ENCODE assay signal across 8 cellular contexts in the genomic region with DNA sequence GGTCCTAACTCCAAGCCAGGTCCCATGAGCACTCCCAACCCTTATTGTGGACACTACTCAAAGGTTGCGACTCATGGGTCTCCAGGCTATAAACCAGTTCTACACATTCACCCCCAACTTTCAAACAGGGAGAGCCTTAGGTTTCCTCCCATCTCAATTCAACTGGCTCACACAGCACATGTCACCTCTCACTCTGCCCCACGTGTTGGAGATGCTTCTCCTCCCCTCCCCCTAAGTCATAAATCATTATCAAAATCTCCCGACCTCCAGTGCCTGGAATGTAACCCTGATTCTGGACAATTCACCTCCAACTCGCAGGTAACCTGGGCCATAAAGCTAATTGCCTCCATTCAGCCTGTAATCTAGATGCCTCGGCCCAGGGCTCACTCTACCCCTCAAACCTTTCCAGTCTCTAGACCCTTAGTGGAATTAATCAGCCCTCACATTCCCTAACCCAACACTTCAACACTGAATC. TPM values are rescaled to one million over a fixed set of nuclear protein-coding genes. Genes with fewer than 3 reads are reported as not detected.
DNase-seq lines count a peak whose midpoint lies in the region; ATAC-seq and TF ChIP-seq lines count a peak whose summit lies in the region.

No MANE protein-coding gene starts in this region.

- peak overlapping the region; percentile 85 for H2AFZ ChIP-seq in parathyroid adenoma

- no peaks in the 10 kb centered on the region for H3K27me3 ChIP-seq in parathyroid adenoma (ENCODE audit: control insufficient read depth, insufficient read depth, low read length)

- H3K9ac ChIP-seq in parathyroid adenoma: no peak overlapping the region

- peaks cover 34% of the 10 kb centered on the region for H3K36me3 Mint-ChIP-seq in activated B cell treated with CpG ODN at 0.5 μM for 24 hours (ENCODE audit: low read depth)

- H3K79me2 ChIP-seq in parathyroid adenoma: peaks cover 30% of the 10 kb centered on the region

- no peaks in the 10 kb centered on the region for H3K9me3 ChIP-seq in parathyroid adenoma (ENCODE audit: control insufficient read depth, low read length)

- H3K4me3 ChIP-seq in parathyroid adenoma (ENCODE audit: low read depth, low read length): peak overlapping the region; percentile 97

- POLR2A ChIA-PET in activated B cell treated with CpG ODN at 0.5 μM for 24 hours (lab: Charles Lee): no interaction called here

- ATAC-seq in activated B cell treated with CpG ODN at 0.5 μM for 24 hours (ENCODE audit: low read depth): no peak
- no peak for ATAC-seq in GM21825 (IDR thresholded peaks at IDR 0.05; ENCODE audit: unreplicated experiment)

- no peaks in the 10 kb centered on the region for H3K36me3 ChIP-seq in parathyroid adenoma (ENCODE audit: control insufficient read depth, insufficient read depth, low read length)

- intact Hi-C loops in activated B cell treated with CpG ODN at 0.5 μM for 24 hours (cut with micrococcal nuclease): loop anchor here (10.0 kb wide), 1 partner anchor 49 kb away; a partner anchor contains a TSS

- DNase-seq in CD1c-positive myeloid dendritic cell (ENCODE audit: extremely low spot score): peak; percentile 33
- peak; percentile 42 for DNase-seq in HK-2 (ENCODE audit: unreplicated experiment)
- no peak for DNase-seq in activated B cell treated with CpG ODN at 0.5 μM for 24 hours
- peak; percentile 42 for DNase-seq in foreskin melanocyte
- no peak for DNase-seq in effector CD4-positive, alpha-beta T cell
- DNase-seq in cortex of kidney (lab: John Stamatoyannopoulos, UW): no peak

- CTCF ChIA-PET in activated B cell treated with CpG ODN at 0.5 μM for 24 hours (lab: Charles Lee): no interaction called here

- peaks cover 54% of the 10 kb centered on the region for H3K4me1 Mint-ChIP-seq in activated B cell treated with CpG ODN at 0.5 μM for 24 hours

- peaks cover 8% of the 10 kb centered on the region for H3K4me1 ChIP-seq in parathyroid adenoma

- peak overlapping the region; percentile 87 for H3K4me2 ChIP-seq in parathyroid adenoma (ENCODE audit: low read length)

- H3K9me3 Mint-ChIP-seq in activated B cell treated with CpG ODN at 0.5 μM for 24 hours: no peaks in the 10 kb centered on the region

- H3K27ac ChIP-seq in parathyroid adenoma: peak overlapping the region; percentile 73

- TF ChIP-seq CTCF in activated B cell treated with CpG ODN at 0.5 μM for 24 hours (IDR thresholded peaks at IDR 0.05) (no peak), parathyroid adenoma (IDR thresholded peaks at IDR 0.05) (no peak)

- peak overlapping the region; percentile 84 for H3K27ac Mint-ChIP-seq in activated B cell treated with CpG ODN at 0.5 μM for 24 hours

- no peaks in the 10 kb centered on the region for H3K27me3 Mint-ChIP-seq in activated B cell treated with CpG ODN at 0.5 μM for 24 hours

- peak overlapping the region; percentile 97 for H3K4me3 Mint-ChIP-seq in activated B cell treated with CpG ODN at 0.5 μM for 24 hours

RNA-seq across cellular contexts. Expression of a gene that starts 0.6 kb away (rescaled TPM):
- 156 and 162 TPM in 2 replicates for total RNA-seq in activated B cell treated with CpG ODN at 0.5 μM for 24 hours

RNA-seq across cellular contexts. Expression of a gene that starts 44.9 kb away (rescaled TPM):
- total RNA-seq in activated B cell treated with CpG ODN at 0.5 μM for 24 hours: 0.82 and 0.93 TPM in 2 replicates

Comparison
In these comparisons a context has a peak if more than half of its experiments do, and no peak if none do; other contexts are left out.
1. DNase-seq: peak in CD1c-positive myeloid dendritic cell (single experiment), HK-2 (single experiment) and foreskin melanocyte (single experiment); none in activated B cell treated with CpG ODN at 0.5 μM for 24 hours (single experiment), effector CD4-positive, alpha-beta T cell (single experiment) and cortex of kidney (single experiment).